In genomic region chr4:7519638-7520373, GRCh38 we compare ENCODE assay signal across 2 cellular contexts.
TF ChIP-seq lines count a peak whose summit lies in the region.

No MANE protein-coding gene starts in this region.

TF ChIP-seq in IMR-90, 13 proteins besides CTCF, POLR2A, EP300 and RAD21 (continued from another document):
- TF ChIP-seq USF2 (IDR thresholded peaks at IDR 0.05; ENCODE audit: low read depth, low read length) (no peak), NFE2L2 (IDR thresholded peaks at IDR 0.05; ENCODE audit: low read depth, low read length) (no peak), FOS (IDR thresholded peaks at IDR 0.05; ENCODE audit: low read depth, low read length) (no peak), MXI1 (IDR thresholded peaks at IDR 0.05; ENCODE audit: borderline replicate concordance, low read depth, low read length) (no peak), MAZ (IDR thresholded peaks at IDR 0.05; ENCODE audit: borderline replicate concordance, low read depth, low read length) (no peak), CEBPB (IDR thresholded peaks at IDR 0.05; ENCODE audit: low read depth, low read length) (no peak), BHLHE40 (IDR thresholded peaks at IDR 0.05; ENCODE audit: low read depth, low read length) (no peak), CHD1 (IDR thresholded peaks at IDR 0.05; ENCODE audit: low read depth, low read length) (no peak), RCOR1 (IDR thresholded peaks at IDR 0.05; ENCODE audit: insufficient replicate concordance, low read length) (no peak), RFX5 (IDR thresholded peaks at IDR 0.05; ENCODE audit: low read depth, low read length) (no peak), SMC3 (IDR thresholded peaks at IDR 0.05; ENCODE audit: low read depth, low read length) (no peak)
TF ChIP-seq in IMR-90: peak in this region for 0.

TF ChIP-seq in SK-N-SH treated with all-trans-retinoic acid at 6 μM for 48 hours, 23 proteins besides CTCF, POLR2A, EP300 and RAD21 (continued from another document):
- no peak for TF ChIP-seq GLIS3 (CRISPR knock-in tag; IDR thresholded peaks at IDR 0.05)
- no peak for TF ChIP-seq TOX (CRISPR knock-in tag; IDR thresholded peaks at IDR 0.05; ENCODE audit: borderline replicate concordance)
- no peak for TF ChIP-seq ZNF565 (CRISPR knock-in tag; conservative IDR thresholded peaks at IDR 0.05; ENCODE audit: low read depth)
- TF ChIP-seq ZC3H10 (CRISPR knock-in tag; IDR thresholded peaks at IDR 0.05) = no peak
- TF ChIP-seq ZFP30 (CRISPR knock-in tag; IDR thresholded peaks at IDR 0.05) = no peak
- no peak for TF ChIP-seq SNAI2 (CRISPR knock-in tag; IDR thresholded peaks at IDR 0.05)
- no peak for TF ChIP-seq PPARA (CRISPR knock-in tag; IDR thresholded peaks at IDR 0.05; ENCODE audit: borderline replicate concordance)
TF ChIP-seq in SK-N-SH treated with all-trans-retinoic acid at 6 μM for 48 hours: peak in this region for 0.
